20 cellular contexts compared by ENCODE assay signal in genomic region chr3:514206-514605, GRCh38.
"Had no signal": no experiment of that assay in that cellular context is flagged by ENCODE, and none has a peak within 500 bp of the region (broad histone marks: within the 10 kb centered on the region; RNA-seq: fewer than 3 reads in every experiment).

No MANE protein-coding gene starts in this region.

- ATAC-seq: left colon; left ventricle myocardium superior; naive thymus-derived CD4-positive, alpha-beta T cell; sciatic nerve had no signal

- H3K36me3 ChIP-seq: esophagus squamous epithelium, prostate gland, suprapubic skin, thyroid gland, vagina had no signal

- H3K4me3 ChIP-seq: esophagus squamous epithelium, hepatocyte, prostate gland, skin epidermis, suprapubic skin, thyroid gland, vagina had no signal

- FAIRE-seq: kidney had no signal

- H3K27me3 ChIP-seq: esophagus squamous epithelium, hepatocyte, suprapubic skin, thyroid gland, vagina had no signal

- DNase-seq: cortex of kidney; effector memory CD4-positive, alpha-beta T cell; esophagus squamous epithelium; foreskin melanocyte; head of caudate nucleus; kidney; left colon; left ventricle myocardium superior; naive thymus-derived CD4-positive, alpha-beta T cell; nephron progenitor cell; retina; stimulated activated CD4-positive, alpha-beta T cell treated with anti-CD3 and anti-CD28 coated beads, Interleukin-2, amount 100 ng/mL, for 48 hours; stimulated activated naive CD4-positive, alpha-beta T cell treated with Interleukin-2 at 50 U/mL for 16 hours; thyroid gland had no signal
